In the genomic region with DNA sequence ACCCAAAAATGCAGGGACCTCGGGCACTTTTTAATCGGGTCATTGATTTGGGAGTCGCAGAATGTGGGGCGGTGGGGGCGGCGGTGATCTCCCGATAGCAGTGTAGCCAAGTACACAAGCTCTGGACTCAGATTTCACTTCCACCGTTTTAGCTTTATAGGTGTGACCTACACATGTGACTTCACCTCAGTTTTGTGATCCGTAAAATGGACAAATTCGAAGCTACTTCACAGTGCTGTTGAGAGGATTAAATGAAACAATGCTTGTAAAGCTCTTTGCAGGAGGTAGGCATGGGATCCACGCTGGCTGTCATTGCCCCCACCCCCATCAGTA, we compare ENCODE assay signal across 6 cellular contexts. TPM values are rescaled to one million over a fixed set of nuclear protein-coding genes. Genes with fewer than 3 reads are reported as not detected.
DNase-seq lines count a peak whose midpoint lies in the region; TF ChIP-seq lines count a peak whose summit lies in the region.

No MANE protein-coding gene starts in this region.

- H3K36me3 Mint-ChIP-seq in activated T-cell treated with anti-CD3 and anti-CD28 coated beads, Interleukin-2, amount 50 U/mL, for 24 hours (ENCODE audit: low read depth) = peaks cover 80% of the 10 kb centered on the region
- H3K36me3 Mint-ChIP-seq in chondrocyte (ENCODE audit: low read depth) = peaks cover 1% of the 10 kb centered on the region

- H3K27me3 Mint-ChIP-seq in activated T-cell treated with anti-CD3 and anti-CD28 coated beads, Interleukin-2, amount 50 U/mL, for 24 hours = no peaks in the 10 kb centered on the region
- no peaks in the 10 kb centered on the region for H3K27me3 Mint-ChIP-seq in chondrocyte (ENCODE audit: low read depth)

- no peak for TF ChIP-seq CTCF in chondrocyte (IDR thresholded peaks at IDR 0.05)

- peak overlapping the region; percentile 98 for H3K27ac Mint-ChIP-seq in activated T-cell treated with anti-CD3 and anti-CD28 coated beads, Interleukin-2, amount 50 U/mL, for 24 hours
- H3K27ac Mint-ChIP-seq in chondrocyte (ENCODE audit: unreplicated experiment) = peak overlapping the region; percentile 52

- H3K9me3 Mint-ChIP-seq in activated T-cell treated with anti-CD3 and anti-CD28 coated beads, Interleukin-2, amount 50 U/mL, for 24 hours = no peaks in the 10 kb centered on the region
- H3K9me3 Mint-ChIP-seq in chondrocyte (ENCODE audit: low read depth) = no peaks in the 10 kb centered on the region

- H3K4me3 Mint-ChIP-seq in activated T-cell treated with anti-CD3 and anti-CD28 coated beads, Interleukin-2, amount 50 U/mL, for 24 hours = peak overlapping the region; percentile 97
- H3K4me3 Mint-ChIP-seq in chondrocyte (ENCODE audit: unreplicated experiment) = peak overlapping the region; percentile 90

- H3K4me1 Mint-ChIP-seq in activated T-cell treated with anti-CD3 and anti-CD28 coated beads, Interleukin-2, amount 50 U/mL, for 24 hours (ENCODE audit: low read depth) = peaks cover 48% of the 10 kb centered on the region
- peaks cover 29% of the 10 kb centered on the region for H3K4me1 Mint-ChIP-seq in chondrocyte (ENCODE audit: low read depth)

- no peak for DNase-seq in activated T-cell treated with anti-CD3 and anti-CD28 coated beads, Interleukin-2, amount 50 U/mL, for 24 hours
- DNase-seq in activated T-cell treated with anti-CD3 and anti-CD28 coated beads for 4 hours (no peak), chondrocyte (ENCODE audit: low spot score) (no peak), pons (ENCODE audit: low spot score) (peak; percentile 30), NCI-H128 (lab: John Stamatoyannopoulos, UW; ENCODE audit: unreplicated experiment) (no peak), NCI-H226 (no peak)

RNA-seq across cellular contexts. Expression of a gene that starts 0.5 kb away (rescaled TPM):
- total RNA-seq in chondrocyte = 15.5 to 20.2 TPM (median 16.7 TPM) in 3 replicates

RNA-seq across cellular contexts. Expression of a gene that starts 0.7 kb away (rescaled TPM):
- total RNA-seq in chondrocyte = 44.2 to 52.7 TPM (median 44.6 TPM) in 3 replicates

RNA-seq across cellular contexts. Expression of a gene that starts 35.3 kb away (rescaled TPM):
- total RNA-seq in chondrocyte = 35.9 to 40.0 TPM (median 37.7 TPM) in 3 replicates

RNA-seq across cellular contexts. Expression of a gene that starts 36.5 kb away (rescaled TPM):
- total RNA-seq in chondrocyte = not detected in 3 replicates

RNA-seq across cellular contexts. Expression of a gene that starts 50.4 kb away (rescaled TPM):
- not detected in 3 replicates for total RNA-seq in chondrocyte
